Comparison of ENCODE assay signal across 37 cellular contexts in the genomic region with DNA sequence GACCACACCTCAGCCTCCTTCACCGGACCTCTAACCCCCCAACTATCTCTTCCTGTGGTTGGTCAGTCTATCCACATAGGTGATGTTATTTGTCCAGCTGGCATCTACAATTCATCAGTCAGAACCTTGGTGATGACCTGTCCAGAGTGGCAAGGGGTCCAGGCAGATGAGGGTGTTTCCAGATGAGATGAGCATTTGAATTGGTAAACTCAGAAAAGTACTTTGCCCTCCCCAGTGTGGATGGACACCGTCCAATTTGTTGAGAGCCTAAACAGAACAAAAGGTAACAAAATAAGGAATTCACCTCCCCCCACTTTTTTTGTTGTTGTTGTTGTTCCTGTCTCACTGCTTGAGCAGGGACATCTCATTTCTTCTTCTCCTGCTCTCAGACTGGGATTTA. TPM values are rescaled to one million over a fixed set of nuclear protein-coding genes. Genes with fewer than 3 reads are reported as not detected.
DNase-seq lines count a peak whose midpoint lies in the region; ATAC-seq, FAIRE-seq and TF ChIP-seq lines count a peak whose summit lies in the region.
"Had no signal": no experiment of that assay in that cellular context is flagged by ENCODE, and none has a peak within 500 bp of the region (broad histone marks: within the 10 kb centered on the region; RNA-seq: fewer than 3 reads in every experiment).

No MANE protein-coding gene starts in this region.

- TF ChIP-seq POLR2A in HepG2 (IDR thresholded peaks at IDR 0.05; ENCODE audit: insufficient read depth in 1 of 2, low read depth in 2 of 2, low read length in 2 of 2) (no peak), endothelial cell of umbilical vein (IDR thresholded peaks at IDR 0.05; ENCODE audit: low read depth, low read length) (no peak), right lobe of liver (IDR thresholded peaks at IDR 0.05) (no peak)

- no peak overlapping the region for H3K9ac ChIP-seq in liver (ENCODE audit: low read depth in 1 of 2, low read length in 2 of 2)
- no peak overlapping the region for H3K9ac ChIP-seq in HepG2 (ENCODE audit: insufficient read depth, low read depth, low read length)
- H3K9ac ChIP-seq in endothelial cell of umbilical vein (replicated peaks; ENCODE audit: extremely low read depth, insufficient read depth, low read length): no peak overlapping the region
- H3K9ac ChIP-seq: BLaER1; BLaER1 treated with 17β-estradiol and CSF1 and Interleukin-3, amounts not matched to agents 10 nM and 100 nM had no signal

- TF ChIP-seq EP300 in HepG2 (IDR thresholded peaks at IDR 0.05; ENCODE audit: low read depth in 2 of 2, low read length in 2 of 2) (no peak), HepG2 (CRISPR knock-in tag; IDR thresholded peaks at IDR 0.05; ENCODE audit: borderline replicate concordance) (no peak)

- H3K79me2 ChIP-seq in HepG2 (ENCODE audit: insufficient read depth, low read length) (no peaks in the 10 kb centered on the region), endothelial cell of umbilical vein (ENCODE audit: control insufficient read depth, insufficient read depth, low read length) (no peaks in the 10 kb centered on the region)

- BruUV-seq in HepG2 (replicated peaks; lab: Mats Ljungman, UMichigan) (no TSS peak), endothelial cell of umbilical vein (replicated peaks; lab: Mats Ljungman, UMichigan) (no TSS peak)

- DNase-seq in HepG2 (ENCODE audit: low spot score) (no peak), endothelial cell of umbilical vein (ENCODE audit: low read depth, low spot score) (no peak), left lobe of liver (ENCODE audit: low spot score) (no peak), right lobe of liver (peak in 1 of 3 donors; percentile 58), NCI-H82 treated with DMSO at 0.1 percent for 48 hours (lab: John Stamatoyannopoulos, UW; ENCODE audit: unreplicated experiment) (no peak), occipital lobe (lab: John Stamatoyannopoulos, UW) (no peak)
- DNase-seq in activated naive CD4-positive, alpha-beta T cell treated with anti-CD3 and anti-CD28 coated beads, Interleukin-2, amount 50 U/mL, for 72 hours (ENCODE audit: low spot score in 2 of 2): no peak
- DNase-seq: 8988T; ACHN; AML-193; BE2C; C1 segment of cervical spinal cord; Calu3; CD4-positive, alpha-beta memory T cell; CD4-positive, alpha-beta T cell; CD4-positive, CD25-positive, alpha-beta regulatory T cell; CD8-positive, alpha-beta memory T cell; CD8-positive, alpha-beta T cell; COR-L47; DMS 273 treated with DMSO at 0.1 percent for 48 hours; DMS153; DMS53; DMS79; DMS79 treated with DMSO at 0.1 percent for 48 hours; DND-41; EL had no signal

- dilution Hi-C loops in endothelial cell of umbilical vein (cut with MboI; ENCODE audit: extremely low pct_ligation_motif_present, low sequenced_read_pairs): no loop called here

- H3K36me3 ChIP-seq in liver (ENCODE audit: control insufficient read depth in 4 of 4, insufficient read depth in 3 of 4, low read depth in 1 of 4, low read length in 3 of 4) (no peaks in the 10 kb centered on the region), HepG2 (replicated peaks in 1 of 2; ENCODE audit: control insufficient read depth in 1 of 2, insufficient read depth in 2 of 2, low read length in 2 of 2) (no peaks in the 10 kb centered on the region), endothelial cell of umbilical vein (ENCODE audit: control insufficient read depth in 2 of 2, extremely low read depth in 1 of 2, insufficient read depth in 2 of 2, low read length in 2 of 2) (no peaks in the 10 kb centered on the region), right lobe of liver (no peaks in the 10 kb centered on the region)
- H3K36me3 ChIP-seq: BE2C; BLaER1; BLaER1 treated with 17β-estradiol and CSF1 and Interleukin-3, amounts not matched to agents 10 nM and 100 nM had no signal

- H3K4me2 ChIP-seq in HepG2 (ENCODE audit: low read depth, low read length) (no peak overlapping the region), endothelial cell of umbilical vein (ENCODE audit: insufficient read depth, low read length) (no peak overlapping the region)
- H3K4me2 ChIP-seq: A549; BLaER1; BLaER1 treated with 17β-estradiol and CSF1 and Interleukin-3, amounts not matched to agents 10 nM and 100 nM had no signal

- no peak overlapping the region for H3K4me3 ChIP-seq in liver (ENCODE audit: low read depth in 1 of 3, low read length in 3 of 3)
- no peak overlapping the region for H3K4me3 ChIP-seq in HepG2 (replicated peaks in 1 of 3; ENCODE audit: insufficient read depth in 1 of 3, low read depth in 2 of 3, low read length in 3 of 3)
- no peak overlapping the region for H3K4me3 ChIP-seq in endothelial cell of umbilical vein (replicated peaks in 1 of 3; ENCODE audit: insufficient read depth in 1 of 3, low read depth in 1 of 3, low read length in 3 of 3)
- no peak overlapping the region for H3K4me3 ChIP-seq in right lobe of liver
- H3K4me3 ChIP-seq: A549; BLaER1; BLaER1 treated with 17β-estradiol and CSF1 and Interleukin-3, amounts not matched to agents 10 nM and 100 nM had no signal

- no peaks in the 10 kb centered on the region for H3K9me1 ChIP-seq in endothelial cell of umbilical vein (replicated peaks; ENCODE audit: control insufficient read depth, extremely low read depth, insufficient read depth, low read length)

- H2AFZ ChIP-seq in HepG2 (ENCODE audit: low read length) (no peak overlapping the region), endothelial cell of umbilical vein (ENCODE audit: low read depth, low read length) (no peak overlapping the region)

- FAIRE-seq in HepG2 (lab: Jason Lieb, UNC) (no peak), endothelial cell of umbilical vein (lab: Jason Lieb, UNC) (peak; percentile 31)
- FAIRE-seq: A204.1, A549, D721Med had no signal

- H3K36me3 Mint-ChIP-seq in activated naive CD4-positive, alpha-beta T cell treated with anti-CD3 and anti-CD28 coated beads, Interleukin-2, amount 50 U/mL, for 72 hours: no peaks in the 10 kb centered on the region
- H3K36me3 Mint-ChIP-seq: CD14-positive monocyte; CD4-positive, CD25-positive, alpha-beta regulatory T cell; CD8-positive, alpha-beta T cell had no signal

- H3K9me3 ChIP-seq in liver (ENCODE audit: control insufficient read depth in 4 of 4, low read length in 3 of 4) (no peaks in the 10 kb centered on the region), HepG2 (ENCODE audit: low read length) (no peaks in the 10 kb centered on the region), endothelial cell of umbilical vein (replicated peaks; ENCODE audit: control insufficient read depth, insufficient read depth, low read length) (no peaks in the 10 kb centered on the region), right lobe of liver (no peaks in the 10 kb centered on the region)
- H3K9me3 ChIP-seq: BE2C had no signal

- H3K27ac Mint-ChIP-seq in activated naive CD4-positive, alpha-beta T cell treated with anti-CD3 and anti-CD28 coated beads, Interleukin-2, amount 50 U/mL, for 72 hours: no peak overlapping the region
- H3K27ac Mint-ChIP-seq: B cell; CD14-positive monocyte; CD4-positive, alpha-beta memory T cell; CD4-positive, alpha-beta T cell; CD4-positive, CD25-positive, alpha-beta regulatory T cell; CD8-positive, alpha-beta T cell had no signal

- peaks cover 0 to 3% of the 10 kb centered on the region in 2 donors for H3K9me3 Mint-ChIP-seq in activated naive CD4-positive, alpha-beta T cell treated with anti-CD3 and anti-CD28 coated beads, Interleukin-2, amount 50 U/mL, for 72 hours
- H3K9me3 Mint-ChIP-seq: CD4-positive, alpha-beta T cell had no signal

- intact Hi-C loops in HepG2 (cut with micrococcal nuclease; ENCODE audit: unreplicated experiment) (no loop called here), endothelial cell of umbilical vein (cut with micrococcal nuclease) (no loop called here), right lobe of liver (cut with DNase I) (no loop called here)

- CTCF ChIA-PET in HepG2 (lab: Yijun Ruan, JAX; ENCODE audit: low intra/inter-chr PET ratio, low total read pairs) (no interaction called here), endothelial cell of umbilical vein (lab: Charles Lee) (no interaction called here)

- in situ Hi-C loops in HepG2 (cut with HindIII; ENCODE audit: extremely low pct_ligation_motif_present, low pct_unique_long_range_greater_than_20kb): loop anchor here (25.0 kb wide), 1 partner anchor 739 kb away; no protein-coding TSS in a partner anchor

- peak overlapping the region; percentile 62 to 66 for H3K27ac ChIP-seq in liver (ENCODE audit: low read depth in 1 of 2, low read length in 2 of 2)
- no peak overlapping the region for H3K27ac ChIP-seq in HepG2 (ENCODE audit: extremely low read length, insufficient read depth, low read length)
- no peak overlapping the region for H3K27ac ChIP-seq in endothelial cell of umbilical vein (ENCODE audit: insufficient read depth, low read depth, low read length)
- peak overlapping the region in 1 of 3 donors; percentile 78 for H3K27ac ChIP-seq in right lobe of liver
- H3K27ac ChIP-seq: 22Rv1; A549; BLaER1; BLaER1 treated with 17β-estradiol and CSF1 and Interleukin-3, amounts not matched to agents 10 nM and 100 nM; C4-2B had no signal

- H3K27me3 ChIP-seq in liver (ENCODE audit: control insufficient read depth in 4 of 4, insufficient read depth in 4 of 4, low read length in 3 of 4) (no peaks in the 10 kb centered on the region), HepG2 (ENCODE audit: control insufficient read depth in 1 of 2, insufficient read depth in 2 of 2, low read length in 2 of 2) (no peaks in the 10 kb centered on the region), endothelial cell of umbilical vein (ENCODE audit: control insufficient read depth in 2 of 2, insufficient read depth in 2 of 2, low read length in 2 of 2) (no peaks in the 10 kb centered on the region), right lobe of liver (no peaks in the 10 kb centered on the region)
- H3K27me3 ChIP-seq: BE2C; BLaER1; BLaER1 treated with 17β-estradiol and CSF1 and Interleukin-3, amounts not matched to agents 10 nM and 100 nM had no signal

- no peaks in the 10 kb centered on the region for H4K20me1 ChIP-seq in HepG2 (ENCODE audit: insufficient read depth, low read length)
- no peaks in the 10 kb centered on the region for H4K20me1 ChIP-seq in endothelial cell of umbilical vein (replicated peaks; ENCODE audit: control insufficient read depth, extremely low read depth, insufficient read depth, low read length)
- H4K20me1 ChIP-seq: BLaER1; BLaER1 treated with 17β-estradiol and CSF1 and Interleukin-3, amounts not matched to agents 10 nM and 100 nM had no signal

- H3K4me1 ChIP-seq in liver (ENCODE audit: control insufficient read depth in 4 of 4, insufficient read depth in 4 of 4, low read length in 3 of 4) (peaks cover 4 to 18% (median 16%) of the 10 kb centered on the region in 4 donors), HepG2 (ENCODE audit: insufficient read depth, low read length) (peaks cover 20% of the 10 kb centered on the region), endothelial cell of umbilical vein (ENCODE audit: control insufficient read depth, extremely low read depth, insufficient read depth, low read length) (no peaks in the 10 kb centered on the region), right lobe of liver (peaks cover 0 to 16% (median 3%) of the 10 kb centered on the region in 4 donors)
- H3K4me1 ChIP-seq: A549; BE2C; BLaER1; BLaER1 treated with 17β-estradiol and CSF1 and Interleukin-3, amounts not matched to agents 10 nM and 100 nM; Caco-2 had no signal

- ATAC-seq in HepG2 (no peak), left lobe of liver (peak; percentile 66), right lobe of liver (peak; percentile 76 to 86 (median 80))
- ATAC-seq in activated naive CD4-positive, alpha-beta T cell treated with anti-CD3 and anti-CD28 coated beads, Interleukin-2, amount 50 U/mL, for 72 hours: no peak
- ATAC-seq: A549; CD8-positive, alpha-beta T cell had no signal

- TF ChIP-seq RAD21 in liver (IDR thresholded peaks at IDR 0.05) (no peak), HepG2 (CRISPR knock-in tag; IDR thresholded peaks at IDR 0.05) (no peak)

- TF ChIP-seq CTCF in liver (IDR thresholded peaks at IDR 0.05; ENCODE audit: low read depth, low read length, missing input control): no peak
- no peak for TF ChIP-seq CTCF in HepG2 (CRISPR knock-in tag; IDR thresholded peaks at IDR 0.05)
- TF ChIP-seq CTCF in endothelial cell of umbilical vein (IDR thresholded peaks at IDR 0.05; ENCODE audit: extremely low read depth in 1 of 2, insufficient read depth in 1 of 2, low read depth in 1 of 2, low read length in 2 of 2): no peak
- TF ChIP-seq CTCF in right lobe of liver (IDR thresholded peaks at IDR 0.05): no peak

- 55% methylated on average over 2 of the region's 2 CpGs for WGBS in liver
- 14% methylated on average over 2 of the region's 2 CpGs for WGBS in HepG2 (ENCODE audit: low lambda C conversion rate)
- WGBS in right lobe of liver (ENCODE audit: insufficient coverage, low coverage, low lambda C conversion rate, missing lambda C conversion rate): 44% methylated on average over 2 of the region's 2 CpGs

- POLR2A ChIA-PET in HepG2 (lab: Yijun Ruan, JAX) (no interaction called here), endothelial cell of umbilical vein (lab: Charles Lee) (no interaction called here)

RNA-seq across cellular contexts. Expression of a gene that starts 34.3 kb away (rescaled TPM):
- total RNA-seq in liver (10 to 100 TPM; 24.7 to 76.8 TPM), HepG2 (2016; rRNA removed; fragmentation: Illumina TruSeq; extraction: Trizol) (31.7 and 42.0 TPM in 2 replicates), endothelial cell of umbilical vein (40.1 and 41.7 TPM in 2 replicates), left lobe of liver (36.3 TPM), right lobe of liver (10 to 100 TPM; 19.9 to 32.5 (median 22.2) TPM), occipital lobe (95.3 TPM)
- polyA plus RNA-seq in liver (10 to 100 TPM; 14.7 to 21.7 TPM), HepG2 (2011; rRNA removed) (28.4 and 33.8 TPM in 2 replicates), endothelial cell of umbilical vein (28.5 and 31.0 TPM in 2 replicates)
- total RNA-seq in HepG2 (2016; cell fraction: cytosol; rRNA removed; fragmentation: Illumina TruSeq; extraction: Trizol; ENCODE audit: low read depth): 30.2 and 33.3 TPM in 2 replicates
- 29.5 and 42.3 TPM in 2 replicates for total RNA-seq in HepG2 (2016; cell fraction: insoluble cytoplasmic fraction; rRNA removed; fragmentation: Illumina TruSeq; extraction: Trizol)
- 19.7 and 24.2 TPM in 2 replicates for total RNA-seq in HepG2 (2016; cell fraction: membrane; rRNA removed; fragmentation: Illumina TruSeq; extraction: Trizol)
- 59.6 and 64.7 TPM in 2 replicates for total RNA-seq in HepG2 (2016; cell fraction: nucleus; rRNA removed; fragmentation: Illumina TruSeq; extraction: Trizol)
- polyA plus RNA-seq in HepG2 (2011; cell fraction: cytosol; rRNA removed): 24.8 and 30.7 TPM in 2 replicates
- polyA plus RNA-seq in HepG2 (2011; cell fraction: nucleus; rRNA removed): 50.2 and 50.3 TPM in 2 replicates
- 16.9 and 17.6 TPM in 2 replicates for polyA plus RNA-seq in HepG2 (2012)
- 0.83 and 1.0 TPM in 2 replicates for polyA plus RNA-seq in HepG2 (2016; cell fraction: cytosol; fragmentation: Illumina TruSeq; extraction: Trizol; ENCODE audit: low read depth)
- polyA plus RNA-seq in HepG2 (2016; cell fraction: insoluble cytoplasmic fraction; fragmentation: Illumina TruSeq; extraction: Trizol; ENCODE audit: low read depth): 7.8 and 9.5 TPM in 2 replicates
- polyA plus RNA-seq in HepG2 (2016; cell fraction: membrane; fragmentation: Illumina TruSeq; extraction: Trizol; ENCODE audit: low read depth): 1.5 and 1.6 TPM in 2 replicates
- polyA plus RNA-seq in HepG2 (2016; cell fraction: nucleus; fragmentation: Illumina TruSeq; extraction: Trizol; ENCODE audit: insufficient read depth, low read depth): 31.3 and 31.9 TPM in 2 replicates
- 201 and 238 TPM in 2 replicates for polyA minus RNA-seq in HepG2 (2011; rRNA and poly(A)+ RNA removed; ENCODE audit: low replicate concordance)
- 59.0 and 61.1 TPM in 2 replicates for polyA minus RNA-seq in HepG2 (2011; cell fraction: cytosol; rRNA and poly(A)+ RNA removed)
- polyA minus RNA-seq in HepG2 (2011; cell fraction: nucleus; rRNA and poly(A)+ RNA removed): 83.0 and 116 TPM in 2 replicates
- polyA plus RNA-seq in endothelial cell of umbilical vein (2011; cell fraction: cytosol; rRNA removed): 12.6 and 12.8 TPM in 2 replicates
- 43.6 and 53.4 TPM in 2 replicates for polyA plus RNA-seq in endothelial cell of umbilical vein (2011; cell fraction: nucleus; rRNA removed)
- 16.6 and 17.8 TPM in 2 replicates for polyA plus RNA-seq in endothelial cell of umbilical vein (2012)
- polyA minus RNA-seq in endothelial cell of umbilical vein: 193 and 205 TPM in 2 replicates
- 27.8 TPM for polyA minus RNA-seq in endothelial cell of umbilical vein (2011; cell fraction: cytosol; rRNA and poly(A)+ RNA removed)
- polyA minus RNA-seq in endothelial cell of umbilical vein (2011; cell fraction: nucleus; rRNA and poly(A)+ RNA removed): 81.5 and 90.1 TPM in 2 replicates
- 1 to 10 TPM; 4.1 to 5.4 TPM for total RNA-seq in activated naive CD4-positive, alpha-beta T cell treated with anti-CD3 and anti-CD28 coated beads, Interleukin-2, amount 50 U/mL, for 72 hours
- polyA plus RNA-seq: CD14-positive monocyte had no signal

RNA-seq across cellular contexts. Expression of a gene that starts 48.9 kb away (rescaled TPM):
- total RNA-seq in liver: 1 to 10 TPM; 2.1 to 2.3 TPM
- 1 to 10 TPM; 7.2 to 7.8 TPM for polyA plus RNA-seq in liver
- total RNA-seq in HepG2 (2016; rRNA removed; fragmentation: Illumina TruSeq; extraction: Trizol): 4.2 and 4.4 TPM in 2 replicates
- 0.91 and 1.4 TPM in 2 replicates for total RNA-seq in HepG2 (2016; cell fraction: cytosol; rRNA removed; fragmentation: Illumina TruSeq; extraction: Trizol; ENCODE audit: low read depth)
- 3.6 and 4.5 TPM in 2 replicates for total RNA-seq in HepG2 (2016; cell fraction: insoluble cytoplasmic fraction; rRNA removed; fragmentation: Illumina TruSeq; extraction: Trizol)
- 4.4 and 4.9 TPM in 2 replicates for total RNA-seq in HepG2 (2016; cell fraction: membrane; rRNA removed; fragmentation: Illumina TruSeq; extraction: Trizol)
- 3.2 TPM in 2 replicates for total RNA-seq in HepG2 (2016; cell fraction: nucleus; rRNA removed; fragmentation: Illumina TruSeq; extraction: Trizol)
- 1.9 TPM in 2 replicates for polyA plus RNA-seq in HepG2 (2011; rRNA removed)
- polyA plus RNA-seq in HepG2 (2011; cell fraction: cytosol; rRNA removed): 1.7 and 1.8 TPM in 2 replicates
- 0.40 and 0.69 TPM in 2 replicates for polyA plus RNA-seq in HepG2 (2011; cell fraction: nucleus; rRNA removed)
- 7.8 and 9.6 TPM in 2 replicates for polyA plus RNA-seq in HepG2 (2012)
- 3.7 and 5.4 TPM in 2 replicates for polyA plus RNA-seq in HepG2 (2016; cell fraction: cytosol; fragmentation: Illumina TruSeq; extraction: Trizol; ENCODE audit: low read depth)
- 6.7 and 7.4 TPM in 2 replicates for polyA plus RNA-seq in HepG2 (2016; cell fraction: insoluble cytoplasmic fraction; fragmentation: Illumina TruSeq; extraction: Trizol; ENCODE audit: low read depth)
- polyA plus RNA-seq in HepG2 (2016; cell fraction: membrane; fragmentation: Illumina TruSeq; extraction: Trizol; ENCODE audit: low read depth): 8.2 and 9.1 TPM in 2 replicates
- polyA plus RNA-seq in HepG2 (2016; cell fraction: nucleus; fragmentation: Illumina TruSeq; extraction: Trizol; ENCODE audit: insufficient read depth, low read depth): 9.8 and 10.0 TPM in 2 replicates
- polyA minus RNA-seq in HepG2 (2011; rRNA and poly(A)+ RNA removed; ENCODE audit: low replicate concordance): 0.76 and 1.3 TPM in 2 replicates
- 1.5 and 2.0 TPM in 2 replicates for polyA minus RNA-seq in HepG2 (2011; cell fraction: cytosol; rRNA and poly(A)+ RNA removed)
- 0.26 and 0.62 TPM in 2 replicates for polyA minus RNA-seq in HepG2 (2011; cell fraction: nucleus; rRNA and poly(A)+ RNA removed)
- 56.5 and 65.0 TPM in 2 replicates for total RNA-seq in endothelial cell of umbilical vein
- polyA plus RNA-seq in endothelial cell of umbilical vein: 24.8 and 37.0 TPM in 2 replicates
- 32.6 and 38.9 TPM in 2 replicates for polyA plus RNA-seq in endothelial cell of umbilical vein (2011; cell fraction: cytosol; rRNA removed)
- polyA plus RNA-seq in endothelial cell of umbilical vein (2011; cell fraction: nucleus; rRNA removed): 14.0 and 17.6 TPM in 2 replicates
- 48.0 and 52.3 TPM in 2 replicates for polyA plus RNA-seq in endothelial cell of umbilical vein (2012)
- 21.6 and 31.3 TPM in 2 replicates for polyA minus RNA-seq in endothelial cell of umbilical vein
- polyA minus RNA-seq in endothelial cell of umbilical vein (2011; cell fraction: cytosol; rRNA and poly(A)+ RNA removed): 1.0 TPM
- polyA minus RNA-seq in endothelial cell of umbilical vein (2011; cell fraction: nucleus; rRNA and poly(A)+ RNA removed): 7.9 and 9.4 TPM in 2 replicates
- 6.6 TPM for total RNA-seq in left lobe of liver
- total RNA-seq in right lobe of liver: 10 to 100 TPM in 1 of 6 experiments, 1 to 10 TPM in 5; 8.1 to 13.8 (median 8.8) TPM
- 1 to 10 TPM; 1.4 to 1.6 TPM for total RNA-seq in activated naive CD4-positive, alpha-beta T cell treated with anti-CD3 and anti-CD28 coated beads, Interleukin-2, amount 50 U/mL, for 72 hours
- 1.9 TPM for total RNA-seq in occipital lobe
- total RNA-seq: CD8-positive, alpha-beta T cell had no signal

RNA-seq across cellular contexts. Expression of a gene that starts 55.8 kb away (rescaled TPM):
- total RNA-seq in liver: 10 to 100 TPM in 1 of 2 donors, 1 to 10 TPM in 1; 8.9 to 11.4 TPM
- 1 to 10 TPM; 4.5 to 7.3 TPM for polyA plus RNA-seq in liver
- total RNA-seq in HepG2 (2016; rRNA removed; fragmentation: Illumina TruSeq; extraction: Trizol): 3.9 and 8.2 TPM in 2 replicates
- 3.0 and 3.6 TPM in 2 replicates for total RNA-seq in HepG2 (2016; cell fraction: cytosol; rRNA removed; fragmentation: Illumina TruSeq; extraction: Trizol; ENCODE audit: low read depth)
- total RNA-seq in HepG2 (2016; cell fraction: insoluble cytoplasmic fraction; rRNA removed; fragmentation: Illumina TruSeq; extraction: Trizol): 7.3 and 9.1 TPM in 2 replicates
- total RNA-seq in HepG2 (2016; cell fraction: membrane; rRNA removed; fragmentation: Illumina TruSeq; extraction: Trizol): 3.7 and 4.9 TPM in 2 replicates
- 4.0 and 6.6 TPM in 2 replicates for total RNA-seq in HepG2 (2016; cell fraction: nucleus; rRNA removed; fragmentation: Illumina TruSeq; extraction: Trizol)
- polyA plus RNA-seq in HepG2 (2011; rRNA removed): 3.3 and 4.7 TPM in 2 replicates
- polyA plus RNA-seq in HepG2 (2011; cell fraction: cytosol; rRNA removed): 3.9 and 5.2 TPM in 2 replicates
- 6.4 and 8.1 TPM in 2 replicates for polyA plus RNA-seq in HepG2 (2011; cell fraction: nucleus; rRNA removed)
- polyA plus RNA-seq in HepG2 (2012): 3.6 and 5.8 TPM in 2 replicates
- polyA plus RNA-seq in HepG2 (2016; cell fraction: cytosol; fragmentation: Illumina TruSeq; extraction: Trizol; ENCODE audit: low read depth): 3.0 and 4.3 TPM in 2 replicates
- 8.0 and 9.3 TPM in 2 replicates for polyA plus RNA-seq in HepG2 (2016; cell fraction: insoluble cytoplasmic fraction; fragmentation: Illumina TruSeq; extraction: Trizol; ENCODE audit: low read depth)
- 5.1 and 6.0 TPM in 2 replicates for polyA plus RNA-seq in HepG2 (2016; cell fraction: membrane; fragmentation: Illumina TruSeq; extraction: Trizol; ENCODE audit: low read depth)
- 3.9 and 7.7 TPM in 2 replicates for polyA plus RNA-seq in HepG2 (2016; cell fraction: nucleus; fragmentation: Illumina TruSeq; extraction: Trizol; ENCODE audit: insufficient read depth, low read depth)
- polyA minus RNA-seq in HepG2 (2011; rRNA and poly(A)+ RNA removed; ENCODE audit: low replicate concordance): 5.6 and 7.5 TPM in 2 replicates
- 3.8 and 3.9 TPM in 2 replicates for polyA minus RNA-seq in HepG2 (2011; cell fraction: cytosol; rRNA and poly(A)+ RNA removed)
- polyA minus RNA-seq in HepG2 (2011; cell fraction: nucleus; rRNA and poly(A)+ RNA removed): 12.2 and 13.7 TPM in 2 replicates
- 10.5 and 11.5 TPM in 2 replicates for total RNA-seq in endothelial cell of umbilical vein
- polyA plus RNA-seq in endothelial cell of umbilical vein: 8.3 and 10.3 TPM in 2 replicates
- 11.6 and 12.1 TPM in 2 replicates for polyA plus RNA-seq in endothelial cell of umbilical vein (2011; cell fraction: cytosol; rRNA removed)
- 9.8 and 10.9 TPM in 2 replicates for polyA plus RNA-seq in endothelial cell of umbilical vein (2011; cell fraction: nucleus; rRNA removed)
- 8.0 and 10.8 TPM in 2 replicates for polyA plus RNA-seq in endothelial cell of umbilical vein (2012)
- 11.7 and 21.3 TPM in 2 replicates for polyA minus RNA-seq in endothelial cell of umbilical vein
- 7.3 TPM for polyA minus RNA-seq in endothelial cell of umbilical vein (2011; cell fraction: cytosol; rRNA and poly(A)+ RNA removed)
- 14.6 and 16.5 TPM in 2 replicates for polyA minus RNA-seq in endothelial cell of umbilical vein (2011; cell fraction: nucleus; rRNA and poly(A)+ RNA removed)
- 8.3 TPM for total RNA-seq in left lobe of liver
- 10 to 100 TPM in 1 of 6 experiments, 1 to 10 TPM in 5; 6.0 to 11.1 (median 8.0) TPM for total RNA-seq in right lobe of liver
- total RNA-seq in activated naive CD4-positive, alpha-beta T cell treated with anti-CD3 and anti-CD28 coated beads, Interleukin-2, amount 50 U/mL, for 72 hours: 10 to 100 TPM; 25.8 to 33.6 TPM
- 27.5 TPM for total RNA-seq in occipital lobe

Comparison
In these comparisons a context has a peak if more than half of its experiments do, and no peak if none do; other contexts are left out.
1. H3K27ac ChIP-seq: peak in liver (2 of 2); none in HepG2 (single experiment) and endothelial cell of umbilical vein (single experiment).
2. ATAC-seq: peak in left lobe of liver (single experiment) and right lobe of liver (4 of 4); none in HepG2 (single experiment) and activated naive CD4-positive, alpha-beta T cell treated with anti-CD3 and anti-CD28 coated beads, Interleukin-2, amount 50 U/mL, for 72 hours (0 of 2).